In genomic region chr12:54200412-54200811, GRCh38 we compare ENCODE assay signal across 23 cellular contexts. TPM values are rescaled to one million over a fixed set of nuclear protein-coding genes. Genes with fewer than 3 reads are reported as not detected.
A peak's percentile ranks its signal among the peaks of the same experiment; 100 is the strongest.
DNase-seq lines count a peak whose midpoint lies in the region; FAIRE-seq and TF ChIP-seq lines count a peak whose summit lies in the region.
"Had no signal": no experiment of that assay in that cellular context is flagged by ENCODE, and none has a peak within 500 bp of the region (broad histone marks: within the 10 kb centered on the region; RNA-seq: fewer than 3 reads in every experiment).

No MANE protein-coding gene starts in this region.

- H3K4me3 Mint-ChIP-seq in astrocyte (ENCODE audit: unreplicated experiment), result no peak overlapping the region
- H3K4me3 Mint-ChIP-seq in neural progenitor cell, result peak overlapping the region; percentile 38
- no peak overlapping the region for H3K4me3 Mint-ChIP-seq in activated T-helper 1 cell treated with anti-CD3 and anti-CD28 coated beads, Interleukin-12 subunit alpha, Interleukin-12 subunit beta, Interleukin-2, Interleukin-4 antibody, amounts not matched to agents 30 ng/mL and 10 ng/mL and 1 ng/mL, durations not matched to agents 14 hours and 24 hours and 36 hours
- H3K4me3 Mint-ChIP-seq in mesothelial cell of epicardium, result no peak overlapping the region
- H3K4me3 Mint-ChIP-seq: CD4-positive, alpha-beta T cell; CD8-positive, alpha-beta memory T cell; HFFc6 had no signal

- no peak overlapping the region for H2AFZ ChIP-seq in astrocyte (ENCODE audit: low read depth, low read length)
- H2AFZ ChIP-seq in keratinocyte (ENCODE audit: control insufficient read depth, low read length), result no peak overlapping the region
- H2AFZ ChIP-seq in neural progenitor cell (replicated peaks), result no peak overlapping the region

- H3K27ac ChIP-seq in astrocyte (ENCODE audit: low read depth, low read length) (no peak overlapping the region), keratinocyte (ENCODE audit: control insufficient read depth, insufficient read depth, low read length) (no peak overlapping the region), neural progenitor cell (no peak overlapping the region), vagina (no peak overlapping the region)
- H3K27ac ChIP-seq: BLaER1 treated with 17β-estradiol and CSF1 and Interleukin-3, amounts not matched to agents 10 nM and 100 nM had no signal

- H3K4me2 ChIP-seq in astrocyte (ENCODE audit: low read length), result no peak overlapping the region
- H3K4me2 ChIP-seq in keratinocyte (ENCODE audit: control insufficient read depth, extremely low read depth, insufficient read depth, low read depth, low read length), result peak overlapping the region; percentile 19
- H3K4me2 ChIP-seq in neural progenitor cell, result no peak overlapping the region

- TF ChIP-seq CTCF in astrocyte (IDR thresholded peaks at IDR 0.05; ENCODE audit: insufficient read depth, low read depth, low read length) (no peak), keratinocyte (optimal IDR thresholded peaks at IDR 0.05 in 1 of 3, IDR thresholded peaks at IDR 0.05 in 1 of 3, conservative IDR thresholded peaks at IDR 0.05 in 1 of 3; ENCODE audit: extremely low read depth in 1 of 3, insufficient read depth in 2 of 3, low read length in 3 of 3) (no peak), neural progenitor cell (IDR thresholded peaks at IDR 0.05) (no peak), vagina (IDR thresholded peaks at IDR 0.05) (no peak), mesothelial cell of epicardium (IDR thresholded peaks at IDR 0.05; ENCODE audit: unreplicated experiment) (no peak)

- H3K4me3 ChIP-seq in astrocyte (ENCODE audit: insufficient read depth, low read depth, low read length) (no peak overlapping the region), keratinocyte (ENCODE audit: control insufficient read depth in 2 of 3, extremely low read depth in 1 of 3, insufficient read depth in 2 of 3, low read depth in 1 of 3, low read length in 3 of 3) (no peak overlapping the region), neural progenitor cell (no peak overlapping the region), vagina (no peak overlapping the region)
- H3K4me3 ChIP-seq: BLaER1 treated with 17β-estradiol and CSF1 and Interleukin-3, amounts not matched to agents 10 nM and 100 nM; HAP-1 had no signal

- no peak for FAIRE-seq in astrocyte (lab: Jason Lieb, UNC)
- no peak for FAIRE-seq in keratinocyte (lab: Jason Lieb, UNC)
- FAIRE-seq: A204.1, GM12891, GM18507, H54 had no signal

- H3K9ac ChIP-seq in astrocyte (ENCODE audit: low read length) (no peak overlapping the region), keratinocyte (ENCODE audit: control insufficient read depth, extremely low read depth, insufficient read depth, low read length) (no peak overlapping the region), neural progenitor cell (no peak overlapping the region)
- H3K9ac ChIP-seq: BLaER1 treated with 17β-estradiol and CSF1 and Interleukin-3, amounts not matched to agents 10 nM and 100 nM had no signal

- H3K27me3 ChIP-seq in astrocyte (ENCODE audit: insufficient read depth, low read length), result peaks cover 29% of the 10 kb centered on the region
- no peaks in the 10 kb centered on the region for H3K27me3 ChIP-seq in keratinocyte (ENCODE audit: control insufficient read depth, extremely low read depth, insufficient read depth, low read length)
- H3K27me3 ChIP-seq in neural progenitor cell, result peaks cover 100% of the 10 kb centered on the region
- H3K27me3 ChIP-seq in vagina, result peaks cover 4% of the 10 kb centered on the region
- H3K27me3 ChIP-seq: BE2C had no signal

- H3K27ac Mint-ChIP-seq in astrocyte (ENCODE audit: unreplicated experiment) (peak overlapping the region; percentile 41), neural progenitor cell (no peak overlapping the region), mesothelial cell of epicardium (no peak overlapping the region)
- H3K27ac Mint-ChIP-seq in activated T-helper 1 cell treated with anti-CD3 and anti-CD28 coated beads, Interleukin-12 subunit alpha, Interleukin-12 subunit beta, Interleukin-2, Interleukin-4 antibody, amounts not matched to agents 30 ng/mL and 10 ng/mL and 1 ng/mL, durations not matched to agents 14 hours and 24 hours and 36 hours, result no peak overlapping the region
- H3K27ac Mint-ChIP-seq: CD4-positive, alpha-beta T cell; CD8-positive, alpha-beta memory T cell; HFFc6 had no signal

- H3K9me3 ChIP-seq in astrocyte (ENCODE audit: insufficient read depth, low read depth, low read length), result no peaks in the 10 kb centered on the region
- H3K9me3 ChIP-seq in keratinocyte (ENCODE audit: control insufficient read depth, low read depth, low read length), result no peaks in the 10 kb centered on the region
- H3K9me3 ChIP-seq in neural progenitor cell (ENCODE audit: low read depth), result no peaks in the 10 kb centered on the region
- no peaks in the 10 kb centered on the region for H3K9me3 ChIP-seq in vagina
- H3K9me3 ChIP-seq: BE2C; BLaER1 treated with 17β-estradiol and CSF1 and Interleukin-3, amounts not matched to agents 10 nM and 100 nM; HAP-1 had no signal

- no peaks in the 10 kb centered on the region for H3F3A ChIP-seq in neural progenitor cell (ENCODE audit: low read depth)

- H3K4me1 ChIP-seq in astrocyte (ENCODE audit: insufficient read depth, low read length) (peaks cover 12% of the 10 kb centered on the region), keratinocyte (ENCODE audit: control insufficient read depth, extremely low read depth, insufficient read depth, low read length) (peaks cover 19% of the 10 kb centered on the region), neural progenitor cell (no peaks in the 10 kb centered on the region), vagina (no peaks in the 10 kb centered on the region)

- H3K9me3 Mint-ChIP-seq in astrocyte (ENCODE audit: unreplicated experiment) (peaks cover 2% of the 10 kb centered on the region), neural progenitor cell (no peaks in the 10 kb centered on the region), mesothelial cell of epicardium (no peaks in the 10 kb centered on the region)
- H3K9me3 Mint-ChIP-seq in activated T-helper 1 cell treated with anti-CD3 and anti-CD28 coated beads, Interleukin-12 subunit alpha, Interleukin-12 subunit beta, Interleukin-2, Interleukin-4 antibody, amounts not matched to agents 30 ng/mL and 10 ng/mL and 1 ng/mL, durations not matched to agents 14 hours and 24 hours and 36 hours, result no peaks in the 10 kb centered on the region
- H3K9me3 Mint-ChIP-seq: CD4-positive, alpha-beta T cell; CD8-positive, alpha-beta memory T cell; HFFc6 had no signal

- dilution Hi-C loops in keratinocyte (cut with MboI; ENCODE audit: extremely low pct_ligation_motif_present, low sequenced_read_pairs), result no loop called here

- DNase-seq in astrocyte (ENCODE audit: low read depth), result no peak
- no peak for DNase-seq in keratinocyte (ENCODE audit: low read depth, low spot score)
- DNase-seq in neural progenitor cell (ENCODE audit: low spot score), result no peak
- DNase-seq in activated T-helper 1 cell treated with anti-CD3 and anti-CD28 coated beads, Interleukin-12 subunit alpha, Interleukin-12 subunit beta, Interleukin-2, Interleukin-4 antibody, amounts not matched to agents 30 ng/mL and 10 ng/mL and 1 ng/mL, durations not matched to agents 14 hours and 24 hours and 36 hours (ENCODE audit: low spot score), result no peak
- no peak for DNase-seq in vagina (ENCODE audit: extremely low spot score in 2 of 2)
- DNase-seq in mesothelial cell of epicardium (ENCODE audit: low spot score in 2 of 2, unreplicated experiment in 2 of 2), result no peak
- DNase-seq in COLO668 (lab: John Stamatoyannopoulos, UW; ENCODE audit: unreplicated experiment), result no peak
- DNase-seq: BE2C; Calu3; CD4-positive, alpha-beta T cell; CD8-positive, alpha-beta memory T cell; COR-L47; DMS53; DMS79 treated with DMSO at 0.1 percent for 48 hours; GF-D8; GOT3; HFFc6 had no signal

- H3K36me3 ChIP-seq in astrocyte (ENCODE audit: insufficient read depth, low read length) (no peaks in the 10 kb centered on the region), keratinocyte (ENCODE audit: control insufficient read depth in 2 of 2, extremely low read depth in 1 of 2, insufficient read depth in 2 of 2, low read length in 2 of 2) (no peaks in the 10 kb centered on the region), neural progenitor cell (no peaks in the 10 kb centered on the region), vagina (no peaks in the 10 kb centered on the region)
- H3K36me3 ChIP-seq: BE2C; BLaER1 treated with 17β-estradiol and CSF1 and Interleukin-3, amounts not matched to agents 10 nM and 100 nM; HAP-1 had no signal

- H3K79me2 ChIP-seq in astrocyte (ENCODE audit: insufficient read depth, low read length) (no peaks in the 10 kb centered on the region), keratinocyte (ENCODE audit: control insufficient read depth, insufficient read depth, low read length) (no peaks in the 10 kb centered on the region), neural progenitor cell (ENCODE audit: low read depth) (no peaks in the 10 kb centered on the region)

- intact Hi-C loops in activated T-helper 1 cell treated with anti-CD3 and anti-CD28 coated beads, Interleukin-12 subunit alpha, Interleukin-12 subunit beta, Interleukin-2, Interleukin-4 antibody, amounts not matched to agents 30 ng/mL and 10 ng/mL and 1 ng/mL, durations not matched to agents 14 hours and 24 hours and 36 hours (cut with micrococcal nuclease), result no loop called here
- intact Hi-C loops in vagina (cut with DNase I), result no loop called here

- no peaks in the 10 kb centered on the region for H3K36me3 Mint-ChIP-seq in astrocyte (ENCODE audit: low read depth, unreplicated experiment)
- H3K36me3 Mint-ChIP-seq in neural progenitor cell, result no peaks in the 10 kb centered on the region
- no peaks in the 10 kb centered on the region for H3K36me3 Mint-ChIP-seq in activated T-helper 1 cell treated with anti-CD3 and anti-CD28 coated beads, Interleukin-12 subunit alpha, Interleukin-12 subunit beta, Interleukin-2, Interleukin-4 antibody, amounts not matched to agents 30 ng/mL and 10 ng/mL and 1 ng/mL, durations not matched to agents 14 hours and 24 hours and 36 hours (ENCODE audit: low read depth)
- no peaks in the 10 kb centered on the region for H3K36me3 Mint-ChIP-seq in mesothelial cell of epicardium
- H3K36me3 Mint-ChIP-seq: CD8-positive, alpha-beta memory T cell had no signal

- no peaks in the 10 kb centered on the region for H3K9me1 ChIP-seq in keratinocyte (ENCODE audit: control insufficient read depth, extremely low read depth, insufficient read depth, low read length)

- H3K27me3 Mint-ChIP-seq in astrocyte (ENCODE audit: low read depth, unreplicated experiment), result peaks cover 75% of the 10 kb centered on the region
- H3K27me3 Mint-ChIP-seq in neural progenitor cell (ENCODE audit: insufficient read depth, low read depth), result peaks cover 69% of the 10 kb centered on the region
- H3K27me3 Mint-ChIP-seq in activated T-helper 1 cell treated with anti-CD3 and anti-CD28 coated beads, Interleukin-12 subunit alpha, Interleukin-12 subunit beta, Interleukin-2, Interleukin-4 antibody, amounts not matched to agents 30 ng/mL and 10 ng/mL and 1 ng/mL, durations not matched to agents 14 hours and 24 hours and 36 hours (ENCODE audit: insufficient read depth), result peaks cover 51% of the 10 kb centered on the region
- peaks cover 2% of the 10 kb centered on the region for H3K27me3 Mint-ChIP-seq in mesothelial cell of epicardium (ENCODE audit: low read depth)

- no peaks in the 10 kb centered on the region for H4K20me1 ChIP-seq in astrocyte (ENCODE audit: insufficient read depth, low read length)
- no peaks in the 10 kb centered on the region for H4K20me1 ChIP-seq in keratinocyte (ENCODE audit: control insufficient read depth, extremely low read depth, insufficient read depth, low read length)
- H4K20me1 ChIP-seq in neural progenitor cell (ENCODE audit: low read depth), result peaks cover 2% of the 10 kb centered on the region

- no peak for TF ChIP-seq POLR2A in vagina (IDR thresholded peaks at IDR 0.05)

- H3K4me1 Mint-ChIP-seq in astrocyte (ENCODE audit: low read depth, unreplicated experiment) (no peaks in the 10 kb centered on the region), neural progenitor cell (no peaks in the 10 kb centered on the region), mesothelial cell of epicardium (peaks cover 44% of the 10 kb centered on the region)
- no peaks in the 10 kb centered on the region for H3K4me1 Mint-ChIP-seq in activated T-helper 1 cell treated with anti-CD3 and anti-CD28 coated beads, Interleukin-12 subunit alpha, Interleukin-12 subunit beta, Interleukin-2, Interleukin-4 antibody, amounts not matched to agents 30 ng/mL and 10 ng/mL and 1 ng/mL, durations not matched to agents 14 hours and 24 hours and 36 hours (ENCODE audit: low read depth)

RNA-seq across cellular contexts. Expression of gene SMUG1, which starts 11.6 kb away (rescaled TPM):
- total RNA-seq in astrocyte, result 22.4 and 23.8 TPM in 2 replicates
- 38.6 to 45.3 TPM (median 39.6 TPM) in 3 replicates for polyA plus RNA-seq in keratinocyte
- polyA plus RNA-seq in keratinocyte (2011; ENCODE audit: low read depth), result 9.8 TPM
- 38.3 and 38.5 TPM in 2 replicates for polyA plus RNA-seq in keratinocyte (2011; cell fraction: cytosol; rRNA removed)
- 38.9 and 40.0 TPM in 2 replicates for polyA plus RNA-seq in keratinocyte (2011; cell fraction: nucleus; rRNA removed)
- 26.1 and 42.4 TPM in 2 replicates for polyA plus RNA-seq in keratinocyte (2012; ENCODE audit: low replicate concordance)
- 32.2 to 39.6 TPM (median 33.1 TPM) in 3 replicates for polyA minus RNA-seq in keratinocyte
- polyA minus RNA-seq in keratinocyte (2011; cell fraction: cytosol; rRNA and poly(A)+ RNA removed), result 32.0 TPM
- polyA minus RNA-seq in keratinocyte (2011; cell fraction: nucleus; rRNA and poly(A)+ RNA removed), result 12.1 and 16.8 TPM in 2 replicates
- 42.9 and 49.4 TPM in 2 replicates for total RNA-seq in neural progenitor cell (ENCODE audit: low replicate concordance)
- 28.6 and 29.6 TPM in 2 replicates for total RNA-seq in activated T-helper 1 cell treated with anti-CD3 and anti-CD28 coated beads, Interleukin-12 subunit alpha, Interleukin-12 subunit beta, Interleukin-2, Interleukin-4 antibody, amounts not matched to agents 30 ng/mL and 10 ng/mL and 1 ng/mL, durations not matched to agents 14 hours and 24 hours and 36 hours
- total RNA-seq in vagina, result 16.5 TPM
- total RNA-seq in mesothelial cell of epicardium, result 39.5 to 47.1 TPM (median 46.1 TPM) in 3 replicates
